In genomic region chr1:109983380-109984189, GRCh38 we compare ENCODE assay signal across 10 cellular contexts. TPM values are rescaled to one million over a fixed set of nuclear protein-coding genes. Genes with fewer than 3 reads are reported as not detected.
DNase-seq lines count a peak whose midpoint lies in the region; ATAC-seq and TF ChIP-seq lines count a peak whose summit lies in the region.
"Had no signal": no experiment of that assay in that cellular context is flagged by ENCODE, and none has a peak within 500 bp of the region (broad histone marks: within the 10 kb centered on the region; RNA-seq: fewer than 3 reads in every experiment).

No MANE protein-coding gene starts in this region.

- no peak overlapping the region for H3K4me3 ChIP-seq in CD8-positive, alpha-beta memory T cell (ENCODE audit: low read length)
- no peak overlapping the region for H3K4me3 ChIP-seq in SK-N-MC
- H3K4me3 ChIP-seq in psoas muscle, result peak overlapping the region; percentile 94

- peak overlapping the region; percentile 12 for H3K9ac ChIP-seq in SK-N-MC (ENCODE audit: insufficient read length)

- peaks cover 0 to 15% (median 3%) of the 10 kb centered on the region in 3 donors for H3K36me3 Mint-ChIP-seq in CD8-positive, alpha-beta memory T cell
- H3K36me3 Mint-ChIP-seq in glutamatergic neuron (ENCODE audit: unreplicated experiment), result no peaks in the 10 kb centered on the region

- peaks cover 33% of the 10 kb centered on the region for H3K4me1 ChIP-seq in CD8-positive, alpha-beta memory T cell (ENCODE audit: insufficient read depth, low read length)
- peaks cover 43% of the 10 kb centered on the region for H3K4me1 ChIP-seq in psoas muscle

- H3K27ac ChIP-seq in CD8-positive, alpha-beta memory T cell (ENCODE audit: low read depth, low read length), result peak overlapping the region; percentile 27
- H3K27ac ChIP-seq in SK-N-MC, result no peak overlapping the region
- H3K27ac ChIP-seq in psoas muscle, result peak overlapping the region; percentile 98
- H3K27ac ChIP-seq: HL-60 had no signal

- H3K4me3 Mint-ChIP-seq in CD8-positive, alpha-beta memory T cell, result peak overlapping the region in 4 of 7 donors; percentile 38 to 99 (median 82)
- H3K4me3 Mint-ChIP-seq in glutamatergic neuron (ENCODE audit: unreplicated experiment), result peak overlapping the region; percentile 20

- 60 to 71% (median 61%) methylated on average over 5 of the region's 5 CpGs for WGBS in psoas muscle, 3 donors

- H3K27me3 Mint-ChIP-seq in CD8-positive, alpha-beta memory T cell, result peaks cover 0 to 4% of the 10 kb centered on the region in 2 donors
- peaks cover 8% of the 10 kb centered on the region for H3K27me3 Mint-ChIP-seq in glutamatergic neuron (ENCODE audit: unreplicated experiment)

- TF ChIP-seq CTCF in glutamatergic neuron (IDR thresholded peaks at IDR 0.05; ENCODE audit: partially characterized antibody, unreplicated experiment) (no peak), psoas muscle (IDR thresholded peaks at IDR 0.05) (no peak)

- ATAC-seq in psoas muscle (no peak), HG02852 (IDR thresholded peaks at IDR 0.05; ENCODE audit: unreplicated experiment) (no peak), GM18502 (IDR thresholded peaks at IDR 0.05; ENCODE audit: poor library complexity, unreplicated experiment) (no peak)

- DNase-seq in CD8-positive, alpha-beta memory T cell, result peak in 1 of 5 donors; percentile 12
- DNase-seq in SK-N-MC (ENCODE audit: low read depth, low spot score), result no peak
- DNase-seq in glutamatergic neuron, result no peak
- DNase-seq in psoas muscle, result no peak
- no peak for DNase-seq in activated gamma-delta T cell treated with Interleukin-2 at 50 U/mL for 16 hours
- no peak for DNase-seq in HK-2 (ENCODE audit: unreplicated experiment)

- H3K27ac Mint-ChIP-seq in CD8-positive, alpha-beta memory T cell, result peak overlapping the region in 5 of 8 donors; percentile 29 to 97 (median 70)
- peak overlapping the region; percentile 66 for H3K27ac Mint-ChIP-seq in glutamatergic neuron (ENCODE audit: unreplicated experiment)

- H3K27me3 ChIP-seq in CD8-positive, alpha-beta memory T cell (ENCODE audit: insufficient read depth, low read length, poor library complexity, severe bottlenecking), result no peaks in the 10 kb centered on the region
- no peaks in the 10 kb centered on the region for H3K27me3 ChIP-seq in psoas muscle (ENCODE audit: insufficient read depth in 3 of 3, low read length in 2 of 3)

- CTCF ChIA-PET in CD8-positive, alpha-beta memory T cell (lab: Charles Lee), result interaction anchor here (0.7 to 13.3 kb wide), 38 partner anchors 10 to 707 kb away, joined by 3 to 520 read pairs (median 6); partner anchors contain the start of genes GNAI3, GSTM3 and STRIP1

- H3K4me1 Mint-ChIP-seq in CD8-positive, alpha-beta memory T cell, result peaks cover 34 to 40% (median 35%) of the 10 kb centered on the region in 3 donors
- peaks cover 12% of the 10 kb centered on the region for H3K4me1 Mint-ChIP-seq in glutamatergic neuron (ENCODE audit: low read depth, unreplicated experiment)

- POLR2A ChIA-PET in CD8-positive, alpha-beta memory T cell (lab: Charles Lee), result interaction anchor here (1.4 to 1.5 kb wide), 6 partner anchors 51 to 435 kb away, joined by 3 to 19 read pairs (median 5); partner anchors contain the start of genes GNAI3 and STRIP1

- no peaks in the 10 kb centered on the region for H3K9me3 ChIP-seq in CD8-positive, alpha-beta memory T cell (ENCODE audit: low read length)
- H3K9me3 ChIP-seq in SK-N-MC (ENCODE audit: low read depth, low read length) (no peaks in the 10 kb centered on the region), psoas muscle (no peaks in the 10 kb centered on the region)
- H3K9me3 ChIP-seq: prostate gland had no signal

- peaks cover 1% of the 10 kb centered on the region for H3K36me3 ChIP-seq in CD8-positive, alpha-beta memory T cell (ENCODE audit: insufficient read depth, low read length)
- H3K36me3 ChIP-seq in SK-N-MC (ENCODE audit: insufficient read depth, low read length) (peaks cover 15% of the 10 kb centered on the region; the same call in 1 of the 2 replicates), psoas muscle (ENCODE audit: insufficient read depth in 1 of 2, low read depth in 1 of 2) (peaks cover 3 to 12% of the 10 kb centered on the region in 2 donors)
- H3K36me3 ChIP-seq: prostate gland had no signal

- no peaks in the 10 kb centered on the region for H3K9me3 Mint-ChIP-seq in CD8-positive, alpha-beta memory T cell
- peaks cover 14% of the 10 kb centered on the region for H3K9me3 Mint-ChIP-seq in glutamatergic neuron (ENCODE audit: unreplicated experiment)

- intact Hi-C loops in psoas muscle (cut with DNase I), result loop anchor here (1.0 to 5.0 kb wide), 6 partner anchors 51 to 436 kb away; partner anchors contain the start of genes GNAI3 (in 2 of the 2) and CSF1 (in 1 of the 2)

RNA-seq across cellular contexts. Expression of gene AHCYL1, which starts 1.0 kb away (rescaled TPM):
- 10 to 100 TPM; 56.9 to 59.9 TPM for total RNA-seq in CD8-positive, alpha-beta memory T cell
- polyA plus RNA-seq in CD8-positive, alpha-beta memory T cell, result 46.6 TPM
- total RNA-seq in glutamatergic neuron (ENCODE audit: unreplicated experiment) (73.8 TPM), psoas muscle (100 to 1,000 TPM in 1 of 4 donors, 10 to 100 TPM in 3; 60.2 to 128 (median 88.9) TPM)
- polyA plus RNA-seq in psoas muscle, result 10 to 100 TPM; 42.5 to 47.2 (median 46.2) TPM

RNA-seq across cellular contexts. Expression of gene STRIP1, which starts 50.8 kb away (rescaled TPM):
- total RNA-seq in CD8-positive, alpha-beta memory T cell, result 10 to 100 TPM; 35.1 to 37.3 TPM
- 27.7 TPM for polyA plus RNA-seq in CD8-positive, alpha-beta memory T cell
- total RNA-seq in glutamatergic neuron (ENCODE audit: unreplicated experiment) (90.2 TPM), psoas muscle (10 to 100 TPM; 16.1 to 23.1 (median 17.0) TPM)
- 10 to 100 TPM; 12.1 to 17.4 (median 13.5) TPM for polyA plus RNA-seq in psoas muscle
